15 cellular contexts compared by ENCODE assay signal in genomic region chr2:220310326-220310936, GRCh38.
"Had no signal": no experiment of that assay in that cellular context is flagged by ENCODE, and none has a peak within 500 bp of the region (broad histone marks: within the 10 kb centered on the region; RNA-seq: fewer than 3 reads in every experiment).

No MANE protein-coding gene starts in this region.

- ATAC-seq: activated T-cell treated with anti-CD3 and anti-CD28 coated beads, Interleukin-2, amount 50 U/mL, for 4 hours; gastrocnemius medialis had no signal

- H3K27me3 ChIP-seq: cardiac muscle cell, colonic mucosa, gastrocnemius medialis, thyroid gland had no signal

- H3K4me1 ChIP-seq: colonic mucosa, gastrocnemius medialis, parathyroid adenoma had no signal

- DNase-seq: activated CD4-positive, alpha-beta memory T cell treated with anti-CD3 and anti-CD28 coated beads for 36 hours; activated gamma-delta T cell treated with Interleukin-2 at 50 U/mL for 16 hours; activated naive CD8-positive, alpha-beta T cell treated with anti-CD3 and anti-CD28 coated beads, Interleukin-2, amount 10 ng/mL, durations not matched to agents 7 days and 5 days; activated T-cell treated with anti-CD3 and anti-CD28 coated beads, Interleukin-2, amount 50 U/mL, for 4 hours; aorta; colonic mucosa; gastrocnemius medialis; midbrain; naive B cell; retina; small intestine; T1000; thyroid gland had no signal

- H3K9me3 ChIP-seq: colonic mucosa, gastrocnemius medialis, thyroid gland had no signal

- H3K4me3 ChIP-seq: cardiac muscle cell, colonic mucosa, gastrocnemius medialis, thyroid gland had no signal

- H3K27ac ChIP-seq: cardiac muscle cell, colonic mucosa, gastrocnemius medialis, parathyroid adenoma, thyroid gland had no signal
